Comparison of ENCODE assay signal across 8 cellular contexts in the genomic region with DNA sequence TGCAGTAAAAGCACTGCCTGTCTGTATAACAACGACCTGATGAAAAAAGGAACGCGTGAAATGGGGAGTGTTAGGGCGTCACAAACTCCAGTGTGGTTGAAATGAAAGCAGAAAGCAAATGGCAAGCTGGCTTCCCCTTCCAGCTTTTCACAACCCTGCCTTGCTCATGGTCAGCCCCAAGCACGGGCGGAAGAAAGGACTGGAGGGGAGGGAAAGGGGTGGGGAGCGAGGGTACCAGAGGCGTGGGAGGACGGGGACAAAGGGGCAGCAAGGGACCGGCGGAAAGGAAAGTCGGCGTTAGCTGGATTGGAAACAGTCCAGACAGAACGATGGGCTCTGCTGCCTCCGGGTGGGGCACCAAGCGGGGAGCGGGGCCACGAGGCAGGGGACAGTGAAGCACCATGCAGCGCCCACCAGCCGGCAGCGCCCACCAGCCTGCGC. TPM values are rescaled to one million over a fixed set of nuclear protein-coding genes. Genes with fewer than 3 reads are reported as not detected.
DNase-seq lines count a peak whose midpoint lies in the region; ATAC-seq and TF ChIP-seq lines count a peak whose summit lies in the region.

No MANE protein-coding gene starts in this region.

- TF ChIP-seq CTCF in liver (IDR thresholded peaks at IDR 0.05; ENCODE audit: low read depth, low read length, missing input control) = no peak

- H3K36me3 ChIP-seq in BLaER1 (peaks cover 5% of the 10 kb centered on the region; the same call in 1 of the 2 replicates), liver (ENCODE audit: control insufficient read depth in 4 of 4, insufficient read depth in 3 of 4, low read depth in 1 of 4, low read length in 3 of 4) (no peaks in the 10 kb centered on the region)

- H3K4me3 ChIP-seq in BLaER1 (peak overlapping the region; percentile 74), liver (ENCODE audit: low read depth in 1 of 3, low read length in 3 of 3) (peak overlapping the region; percentile 51 to 89 (median 56))

- H4K20me1 ChIP-seq in BLaER1 = peaks cover 51% of the 10 kb centered on the region; the same call in 1 of the 2 replicates

- DNase-seq in OCI-M2 (lab: John Stamatoyannopoulos, UW; ENCODE audit: unreplicated experiment) (peak; percentile 98), cerebellar cortex (ENCODE audit: low spot score) (peak; percentile 25), substantia nigra (lab: John Stamatoyannopoulos, UW) (peak in 14 of 49 donors; percentile 2 to 59 (median 26)), HPDE6-E6E7 (ENCODE audit: extremely low spot score) (no peak)

- ATAC-seq in GM18870 (IDR thresholded peaks at IDR 0.05; ENCODE audit: unreplicated experiment) (peak; percentile 16), HG03108 (IDR thresholded peaks at IDR 0.05; ENCODE audit: unreplicated experiment) (peak; percentile 23)

- H3K27me3 ChIP-seq in BLaER1 (no peaks in the 10 kb centered on the region), liver (ENCODE audit: control insufficient read depth in 4 of 4, insufficient read depth in 4 of 4, low read length in 3 of 4) (no peaks in the 10 kb centered on the region)

- peak overlapping the region; percentile 83 for H3K9ac ChIP-seq in BLaER1
- peak overlapping the region; percentile 40 to 92 for H3K9ac ChIP-seq in liver (ENCODE audit: low read depth in 1 of 2, low read length in 2 of 2)

- H3K27ac ChIP-seq in BLaER1 = peak overlapping the region; percentile 90
- peak overlapping the region; percentile 92 to 99 for H3K27ac ChIP-seq in liver (ENCODE audit: low read depth in 1 of 2, low read length in 2 of 2)
- H3K27ac ChIP-seq in substantia nigra (ENCODE audit: low read depth, low read length, poor library complexity, severe bottlenecking) = peak overlapping the region; percentile 24

- H3K9me3 ChIP-seq in BLaER1 (no peaks in the 10 kb centered on the region), liver (ENCODE audit: control insufficient read depth in 4 of 4, low read length in 3 of 4) (no peaks in the 10 kb centered on the region)

- TF ChIP-seq RAD21 in liver (IDR thresholded peaks at IDR 0.05) = no peak

- WGBS in liver = 3% methylated on average over 22 of the region's 22 CpGs

- peak overlapping the region; percentile 99 for H3K4me2 ChIP-seq in BLaER1

- peaks cover 35% of the 10 kb centered on the region for H3K4me1 ChIP-seq in BLaER1
- H3K4me1 ChIP-seq in liver (ENCODE audit: control insufficient read depth in 4 of 4, insufficient read depth in 4 of 4, low read length in 3 of 4) = peaks cover 2 to 26% (median 13%) of the 10 kb centered on the region in 4 donors

TF ChIP-seq in liver, 16 proteins besides CTCF, POLR2A, EP300 and RAD21:
- TF ChIP-seq NR2F2 (IDR thresholded peaks at IDR 0.05) = no peak
TF ChIP-seq in liver: peak in this region for 0.

RNA-seq across cellular contexts. Expression of gene VPS26C, which starts 9.6 kb away (rescaled TPM):
- 10 to 100 TPM; 25.1 to 37.7 TPM for total RNA-seq in liver
- 10 to 100 TPM; 16.3 to 20.5 TPM for polyA plus RNA-seq in liver

Comparison
In these comparisons a context has a peak if more than half of its experiments do, and no peak if none do; other contexts are left out.
1. H3K27ac ChIP-seq: peak in every context shown above with its lines; median percentile 96 in liver; 90 in BLaER1; 24 in substantia nigra.